Comparison of ENCODE assay signal across 21 cellular contexts in the genomic region with DNA sequence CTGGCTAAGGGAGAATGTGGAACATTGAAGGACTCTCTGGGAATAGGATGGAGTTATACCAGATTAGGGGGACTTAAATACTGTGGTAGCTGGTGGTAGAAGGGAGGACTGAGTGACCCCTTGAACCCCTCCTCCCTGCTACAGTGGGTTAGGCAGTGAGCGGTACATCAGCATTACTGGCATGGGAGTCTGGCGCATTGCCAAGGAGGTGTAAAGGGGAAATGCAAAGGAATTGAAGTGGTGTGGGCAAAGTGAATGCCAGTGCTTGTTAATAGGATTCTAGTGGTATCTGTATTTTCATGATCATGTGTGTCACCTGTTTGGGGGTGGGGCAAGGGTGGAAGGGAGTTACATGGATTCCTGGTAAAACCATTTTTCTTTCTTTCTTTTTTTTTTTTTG.
"Had no signal": no experiment of that assay in that cellular context is flagged by ENCODE, and none has a peak within 500 bp of the region (broad histone marks: within the 10 kb centered on the region; RNA-seq: fewer than 3 reads in every experiment).

No MANE protein-coding gene starts in this region.

- H3K4me3 ChIP-seq: colonic mucosa, gastroesophageal sphincter, heart left ventricle, left lung, sigmoid colon, upper lobe of right lung had no signal

- H3K9me3 Mint-ChIP-seq: activated B cell treated with CpG ODN at 0.5 μM for 24 hours; activated CD4-positive, alpha-beta T cell treated with anti-CD3 and anti-CD28 coated beads, Interleukin-2, amount 10 ng/mL, durations not matched to agents 7 days and 5 days; activated naive CD8-positive, alpha-beta T cell treated with anti-CD3 and anti-CD28 coated beads, Interleukin-2, amount 50 U/mL, for 24 hours; activated T-cell treated with anti-CD3 and anti-CD28 coated beads, Interleukin-2, amount 50 U/mL, for 24 hours; activated T-helper 2 cell treated with anti-CD3 and anti-CD28 coated beads, Interferon-gamma antibody, Interleukin-2, Interleukin-4, amounts not matched to agents 10 μg/mL and 5 μg/mL and 100 μg/mL, durations not matched to agents 14 hours and 24 hours and 36 hours; central memory CD8-positive, alpha-beta T cell; natural killer cell treated with Interleukin-12 subunit alpha and Interleukin-12 subunit beta and Interleukin-15 and Interleukin-18, amount 100 ng/mL, for 72 hours had no signal

- H3K27ac ChIP-seq: brain microvascular endothelial cell, colonic mucosa, gastroesophageal sphincter, heart left ventricle, left lung, parathyroid adenoma, sigmoid colon, upper lobe of right lung had no signal

- H3K27me3 ChIP-seq: brain microvascular endothelial cell, colonic mucosa, gastroesophageal sphincter, heart left ventricle, left lung, sigmoid colon, upper lobe of right lung had no signal

- H3K9ac ChIP-seq: parathyroid adenoma had no signal

- H3K9me3 ChIP-seq: colonic mucosa, gastroesophageal sphincter, heart left ventricle, left lung, sigmoid colon, upper lobe of right lung had no signal

- DNase-seq: activated B cell treated with CpG ODN at 0.5 μM for 24 hours; activated CD4-positive, alpha-beta T cell treated with anti-CD3 and anti-CD28 coated beads, Interleukin-2, amount 10 ng/mL, durations not matched to agents 7 days and 5 days; activated CD8-positive, alpha-beta T cell treated with anti-CD3 and anti-CD28 coated beads, Interleukin-2, amount 10 ng/mL, durations not matched to agents 7 days and 5 days; activated naive CD4-positive, alpha-beta T cell treated with Interleukin-2 at 50 U/mL for 16 hours; activated naive CD8-positive, alpha-beta T cell treated with anti-CD3 and anti-CD28 coated beads, Interleukin-2, amount 50 U/mL, for 24 hours; activated T-cell treated with anti-CD3 and anti-CD28 coated beads, Interleukin-2, amount 50 U/mL, for 24 hours; anterior cingulate cortex; brain microvascular endothelial cell; colonic mucosa; effector CD4-positive, alpha-beta T cell; heart left ventricle; left lung; sigmoid colon; stimulated activated naive CD4-positive, alpha-beta T cell; upper lobe of right lung had no signal

- H3K4me1 ChIP-seq: colonic mucosa, gastroesophageal sphincter, heart left ventricle, left lung, parathyroid adenoma, sigmoid colon, upper lobe of right lung had no signal

- H3K79me2 ChIP-seq: parathyroid adenoma had no signal

- H3K27ac Mint-ChIP-seq: activated B cell treated with CpG ODN at 0.5 μM for 24 hours; activated CD4-positive, alpha-beta T cell treated with anti-CD3 and anti-CD28 coated beads, Interleukin-2, amount 10 ng/mL, durations not matched to agents 7 days and 5 days; activated CD8-positive, alpha-beta T cell treated with anti-CD3 and anti-CD28 coated beads, Interleukin-2, amount 10 ng/mL, durations not matched to agents 7 days and 5 days; activated naive CD8-positive, alpha-beta T cell treated with anti-CD3 and anti-CD28 coated beads, Interleukin-2, amount 50 U/mL, for 24 hours; activated T-cell treated with anti-CD3 and anti-CD28 coated beads, Interleukin-2, amount 50 U/mL, for 24 hours; activated T-helper 2 cell treated with anti-CD3 and anti-CD28 coated beads, Interferon-gamma antibody, Interleukin-2, Interleukin-4, amounts not matched to agents 10 μg/mL and 5 μg/mL and 100 μg/mL, durations not matched to agents 14 hours and 24 hours and 36 hours; mesothelial cell of epicardium; natural killer cell treated with Interleukin-12 subunit alpha and Interleukin-12 subunit beta and Interleukin-15 and Interleukin-18, amount 100 ng/mL, for 72 hours had no signal

- H3K27me3 Mint-ChIP-seq: activated B cell treated with CpG ODN at 0.5 μM for 24 hours; activated CD4-positive, alpha-beta T cell treated with anti-CD3 and anti-CD28 coated beads, Interleukin-2, amount 10 ng/mL, durations not matched to agents 7 days and 5 days; activated naive CD8-positive, alpha-beta T cell treated with anti-CD3 and anti-CD28 coated beads, Interleukin-2, amount 50 U/mL, for 24 hours; activated T-cell treated with anti-CD3 and anti-CD28 coated beads, Interleukin-2, amount 50 U/mL, for 24 hours; central memory CD8-positive, alpha-beta T cell; natural killer cell treated with Interleukin-12 subunit alpha and Interleukin-12 subunit beta and Interleukin-15 and Interleukin-18, amount 100 ng/mL, for 72 hours had no signal

- H2AFZ ChIP-seq: parathyroid adenoma had no signal

- H3K4me3 Mint-ChIP-seq: activated B cell treated with CpG ODN at 0.5 μM for 24 hours; activated CD4-positive, alpha-beta T cell treated with anti-CD3 and anti-CD28 coated beads, Interleukin-2, amount 10 ng/mL, durations not matched to agents 7 days and 5 days; activated CD8-positive, alpha-beta T cell treated with anti-CD3 and anti-CD28 coated beads, Interleukin-2, amount 10 ng/mL, durations not matched to agents 7 days and 5 days; activated naive CD8-positive, alpha-beta T cell treated with anti-CD3 and anti-CD28 coated beads, Interleukin-2, amount 50 U/mL, for 24 hours; activated T-cell treated with anti-CD3 and anti-CD28 coated beads, Interleukin-2, amount 50 U/mL, for 24 hours; central memory CD8-positive, alpha-beta T cell; mesothelial cell of epicardium; natural killer cell treated with Interleukin-12 subunit alpha and Interleukin-12 subunit beta and Interleukin-15 and Interleukin-18, amount 100 ng/mL, for 72 hours had no signal

- H3K4me1 Mint-ChIP-seq: activated B cell treated with CpG ODN at 0.5 μM for 24 hours; central memory CD8-positive, alpha-beta T cell; mesothelial cell of epicardium had no signal
